12 cellular contexts compared by ENCODE assay signal in the genomic region with DNA sequence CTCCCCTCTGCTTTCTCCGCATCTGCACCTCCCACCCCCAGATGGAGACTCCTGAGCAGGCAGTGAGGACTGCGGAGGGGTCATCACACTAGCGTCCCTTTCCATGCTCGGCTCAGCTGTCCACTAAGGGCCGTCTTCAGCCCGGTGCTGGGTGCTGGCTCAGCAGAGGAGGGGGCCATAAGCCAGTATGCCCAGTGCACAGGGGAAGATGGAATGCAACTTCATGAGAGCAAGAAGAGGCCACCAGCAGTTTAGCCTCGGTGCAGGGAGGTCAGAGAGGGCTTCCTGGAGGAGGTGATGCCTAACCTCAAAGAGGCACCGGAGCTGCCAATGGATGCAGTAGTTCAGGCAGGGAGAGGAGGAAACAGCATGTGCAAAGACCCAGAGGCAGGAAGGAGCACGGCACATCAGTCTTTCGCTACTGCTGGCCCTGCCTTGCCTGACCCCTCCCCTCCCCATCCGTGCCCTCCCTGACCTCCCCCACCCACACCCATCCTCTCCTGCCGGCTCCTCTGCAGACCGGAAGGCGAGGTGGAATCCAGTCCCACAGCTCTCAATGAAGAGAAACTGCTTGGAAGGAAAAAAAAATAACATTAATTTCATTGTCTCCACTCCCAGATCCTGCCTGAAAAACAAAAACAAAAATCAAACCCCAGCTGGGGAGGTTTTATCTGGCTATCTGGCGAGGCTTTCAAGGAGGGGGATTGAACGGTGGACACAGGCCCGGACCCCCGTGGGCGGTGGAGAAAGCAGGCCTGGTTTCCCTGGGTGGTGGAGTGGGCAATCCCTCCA. TPM values are rescaled to one million over a fixed set of nuclear protein-coding genes. Genes with fewer than 3 reads are reported as not detected.
DNase-seq lines count a peak whose midpoint lies in the region; ATAC-seq and TF ChIP-seq lines count a peak whose summit lies in the region.
"Had no signal": no experiment of that assay in that cellular context is flagged by ENCODE, and none has a peak within 500 bp of the region (broad histone marks: within the 10 kb centered on the region; RNA-seq: fewer than 3 reads in every experiment).

No MANE protein-coding gene starts in this region.

- intact Hi-C loops in heart left ventricle (cut with DNase I): loop anchor here in 3 of 10 donors (2.0 to 10.0 kb wide), 3 partner anchors 25 to 130 kb away; no protein-coding TSS in a partner anchor
- intact Hi-C loops in Right ventricle myocardium inferior (cut with DNase I): loop anchor here (2.0 kb wide), 1 partner anchor 13 kb away; no protein-coding TSS in a partner anchor

- H3K36me3 ChIP-seq in heart left ventricle (no peaks in the 10 kb centered on the region), right atrium auricular region (no peaks in the 10 kb centered on the region)

- WGBS in heart left ventricle, 4 donors: 48 to 57% (median 53%) methylated on average over 19 of the region's 19 CpGs

- H3K4me3 ChIP-seq in heart left ventricle (no peak overlapping the region), right atrium auricular region (no peak overlapping the region)
- H3K4me3 ChIP-seq: SK-N-MC had no signal

- peak overlapping the region; percentile 88 for H3K27ac Mint-ChIP-seq in neural crest cell (ENCODE audit: unreplicated experiment)
- H3K27ac Mint-ChIP-seq in type B pancreatic cell: peak overlapping the region; percentile 72
- H3K27ac Mint-ChIP-seq: activated naive CD8-positive, alpha-beta T cell treated with anti-CD3 and anti-CD28 coated beads, Interleukin-2, amount 10 ng/mL, durations not matched to agents 7 days and 5 days had no signal

- TF ChIP-seq CTCF in heart left ventricle (IDR thresholded peaks at IDR 0.05) (no peak), right atrium auricular region (IDR thresholded peaks at IDR 0.05) (no peak), neural crest cell (conservative IDR thresholded peaks at IDR 0.05) (no peak), type B pancreatic cell (conservative IDR thresholded peaks at IDR 0.05) (no peak)

- H3K4me1 Mint-ChIP-seq in neural crest cell: peaks cover 55% of the 10 kb centered on the region
- peaks cover 40% of the 10 kb centered on the region for H3K4me1 Mint-ChIP-seq in type B pancreatic cell (ENCODE audit: unreplicated experiment)

- no peaks in the 10 kb centered on the region for H3K9me3 ChIP-seq in heart left ventricle
- H3K9me3 ChIP-seq in right atrium auricular region: no peaks in the 10 kb centered on the region

- no peak for TF ChIP-seq POLR2A in heart left ventricle (IDR thresholded peaks at IDR 0.05)

- ATAC-seq in heart left ventricle: no peak
- ATAC-seq in Right ventricle myocardium inferior: no peak
- ATAC-seq: stimulated activated naive CD8-positive, alpha-beta T cell treated with anti-CD3 and anti-CD28 coated beads, Interleukin-15, Interleukin-2, amounts not matched to agents 100 U/mL and 50 U/mL, for 24 hours had no signal

- H3K27me3 Mint-ChIP-seq in neural crest cell (ENCODE audit: low read depth) (no peaks in the 10 kb centered on the region), type B pancreatic cell (no peaks in the 10 kb centered on the region)

- H3K27ac ChIP-seq in heart left ventricle (peak overlapping the region; percentile 84 to 100 (median 98)), right atrium auricular region (peak overlapping the region; percentile 95 to 97)
- H3K27ac ChIP-seq: SK-N-MC had no signal

- H3K4me3 Mint-ChIP-seq in neural crest cell: no peak overlapping the region
- peak overlapping the region; percentile 59 for H3K4me3 Mint-ChIP-seq in type B pancreatic cell
- H3K4me3 Mint-ChIP-seq: activated naive CD8-positive, alpha-beta T cell treated with anti-CD3 and anti-CD28 coated beads, Interleukin-2, amount 10 ng/mL, durations not matched to agents 7 days and 5 days had no signal

- H3K36me3 Mint-ChIP-seq in neural crest cell (ENCODE audit: low read depth) (no peaks in the 10 kb centered on the region), type B pancreatic cell (no peaks in the 10 kb centered on the region)
- H3K36me3 Mint-ChIP-seq: activated naive CD8-positive, alpha-beta T cell treated with anti-CD3 and anti-CD28 coated beads, Interleukin-2, amount 10 ng/mL, durations not matched to agents 7 days and 5 days had no signal

- no peaks in the 10 kb centered on the region for H3K9me3 Mint-ChIP-seq in neural crest cell
- H3K9me3 Mint-ChIP-seq in type B pancreatic cell: no peaks in the 10 kb centered on the region
- H3K9me3 Mint-ChIP-seq: activated naive CD8-positive, alpha-beta T cell treated with anti-CD3 and anti-CD28 coated beads, Interleukin-2, amount 10 ng/mL, durations not matched to agents 7 days and 5 days had no signal

- peaks cover 31 to 99% (median 88%) of the 10 kb centered on the region in 12 donors for H3K4me1 ChIP-seq in heart left ventricle
- H3K4me1 ChIP-seq in right atrium auricular region: peaks cover 0 to 90% of the 10 kb centered on the region in 2 donors

- DNase-seq in heart left ventricle (peak in 4 of 5 donors; percentile 60 to 74 (median 68)), Right ventricle myocardium inferior (ENCODE audit: missing footprints) (no peak), right atrium auricular region (ENCODE audit: low spot score) (no peak), neural crest cell (ENCODE audit: low read depth, low spot score) (no peak), type B pancreatic cell (ENCODE audit: extremely low spot score, unreplicated experiment) (no peak), T-helper 9 cell (no peak), cortex of kidney (lab: John Stamatoyannopoulos, UW) (no peak)
- no peak for DNase-seq in activated CD8-positive, alpha-beta memory T cell treated with anti-CD3 and anti-CD28 coated beads, Interleukin-2, amount 50 U/mL, for 48 hours
- DNase-seq: activated naive CD8-positive, alpha-beta T cell treated with anti-CD3 and anti-CD28 coated beads, Interleukin-2, amount 10 ng/mL, durations not matched to agents 7 days and 5 days; MV-4-11; stimulated activated naive CD8-positive, alpha-beta T cell treated with anti-CD3 and anti-CD28 coated beads, Interleukin-15, Interleukin-2, amounts not matched to agents 100 U/mL and 50 U/mL, for 24 hours had no signal

- H3K27me3 ChIP-seq in heart left ventricle (no peaks in the 10 kb centered on the region), right atrium auricular region (no peaks in the 10 kb centered on the region)

RNA-seq across cellular contexts. Expression of a gene that starts 15.3 kb away (rescaled TPM):
- total RNA-seq in heart left ventricle: 100 to 1,000 TPM in 2 of 9 donors, 10 to 100 TPM in 7; 40.8 to 218 (median 64.9) TPM
- 10 to 100 TPM; 66.4 to 67.3 TPM for polyA plus RNA-seq in heart left ventricle
- 66.3 TPM for total RNA-seq in Right ventricle myocardium inferior
- 10 to 100 TPM; 44.5 to 93.1 TPM for total RNA-seq in right atrium auricular region
- 39.4 and 44.3 TPM in 2 replicates for total RNA-seq in neural crest cell
- total RNA-seq in type B pancreatic cell (ENCODE audit: low replicate concordance): 56.9 and 71.0 TPM in 2 replicates

Comparison
In these comparisons a context has a peak if more than half of its experiments do, and no peak if none do; other contexts are left out.
1. DNase-seq: peak in heart left ventricle (4 of 5); none in Right ventricle myocardium inferior (single experiment), right atrium auricular region (single experiment), neural crest cell (single experiment), type B pancreatic cell (single experiment), activated CD8-positive, alpha-beta memory T cell treated with anti-CD3 and anti-CD28 coated beads, Interleukin-2, amount 50 U/mL, for 48 hours (single experiment), T-helper 9 cell (single experiment) and cortex of kidney (single experiment).